In genomic region chr10:58030208-58030607, GRCh38 we compare ENCODE assay signal across 22 cellular contexts.
"Had no signal": no experiment of that assay in that cellular context is flagged by ENCODE, and none has a peak within 500 bp of the region (broad histone marks: within the 10 kb centered on the region; RNA-seq: fewer than 3 reads in every experiment).

No MANE protein-coding gene starts in this region.

- FAIRE-seq: endometrium, TTC549 had no signal

- DNase-seq: activated CD4-positive, alpha-beta T cell treated with anti-CD3 and anti-CD28 coated beads for 4 hours; activated CD4-positive, alpha-beta T cell treated with anti-CD3 and anti-CD28 coated beads, Interleukin-2, amount 50 U/mL, for 4 hours; activated effector memory CD4-positive, alpha-beta T cell treated with Interleukin-2 at 50 U/mL for 16 hours; activated naive CD4-positive, alpha-beta T cell treated with Interleukin-2 at 50 U/mL for 16 hours; anterior cingulate cortex; body of pancreas; cerebellar nuclear complex; colonic mucosa; effector CD8-positive, alpha-beta T cell; esophagus squamous epithelium; head of caudate nucleus; hypothalamus; immature natural killer cell; naive thymus-derived CD8-positive, alpha-beta T cell; occipital lobe; right lobe of liver; stimulated activated CD4-positive, alpha-beta T cell treated with anti-CD3 and anti-CD28 coated beads, Interleukin-2, amount 100 ng/mL, for 48 hours; stimulated activated naive CD4-positive, alpha-beta T cell treated with Interleukin-2 at 50 U/mL for 16 hours had no signal

- ATAC-seq: body of pancreas; naive thymus-derived CD8-positive, alpha-beta T cell; right lobe of liver had no signal

- H3K4me3 ChIP-seq: body of pancreas, colonic mucosa, esophagus squamous epithelium, neural progenitor cell, right lobe of liver, tibial nerve had no signal
